Comparison of ENCODE assay signal across 25 cellular contexts in genomic region chr12:48122065-48122834, GRCh38. TPM values are rescaled to one million over a fixed set of nuclear protein-coding genes. Genes with fewer than 3 reads are reported as not detected.
DNase-seq lines count a peak whose midpoint lies in the region; ATAC-seq, FAIRE-seq and TF ChIP-seq lines count a peak whose summit lies in the region.
"Had no signal": no experiment of that assay in that cellular context is flagged by ENCODE, and none has a peak within 500 bp of the region (broad histone marks: within the 10 kb centered on the region; RNA-seq: fewer than 3 reads in every experiment).

No MANE protein-coding gene starts in this region.

- H3K4me1 Mint-ChIP-seq in CD8-positive, alpha-beta T cell (ENCODE audit: low read depth): peaks cover 20% of the 10 kb centered on the region

- H3K9me3 ChIP-seq in K562 (replicated peaks; ENCODE audit: control insufficient read depth, insufficient read depth, low read depth, low read length): no peaks in the 10 kb centered on the region
- no peaks in the 10 kb centered on the region for H3K9me3 ChIP-seq in right cardiac atrium (ENCODE audit: control insufficient read depth, low read length)
- no peaks in the 10 kb centered on the region for H3K9me3 ChIP-seq in gastrocnemius medialis
- no peaks in the 10 kb centered on the region for H3K9me3 ChIP-seq in CD8-positive, alpha-beta T cell (ENCODE audit: low read length)

- in situ Hi-C loops in K562 (cut with MboI) (no loop called here), gastrocnemius medialis (cut with MboI; ENCODE audit: low sequenced_read_pairs in 4 of 4) (no loop called here)

- peaks cover 15% of the 10 kb centered on the region for H3K36me3 Mint-ChIP-seq in CD8-positive, alpha-beta T cell

- peaks cover 7 to 26% of the 10 kb centered on the region in 2 experiments; a peak in 4 of 5 replicates for H3K4me1 ChIP-seq in K562 (replicated peaks in 1 of 2; ENCODE audit: control insufficient read depth in 2 of 2, insufficient read depth in 2 of 2, low read length in 2 of 2)
- H3K4me1 ChIP-seq in right cardiac atrium (ENCODE audit: control insufficient read depth, insufficient read depth, low read length): peaks cover 4% of the 10 kb centered on the region
- H3K4me1 ChIP-seq in gastrocnemius medialis: peaks cover 20 to 27% of the 10 kb centered on the region in 2 donors
- peaks cover 7% of the 10 kb centered on the region for H3K4me1 ChIP-seq in CD8-positive, alpha-beta T cell (ENCODE audit: insufficient read depth, low read length)

- WGBS in K562 (ENCODE audit: insufficient coverage, low coverage, missing lambda C conversion rate): 30% methylated on average over 2 of the region's 2 CpGs
- WGBS in right cardiac atrium: 68% methylated on average over 2 of the region's 2 CpGs

- no peaks in the 10 kb centered on the region for H3K9me3 Mint-ChIP-seq in CD8-positive, alpha-beta T cell
- H3K9me3 Mint-ChIP-seq: activated T-cell treated with anti-CD3 and anti-CD28 coated beads, Interleukin-2, amount 50 U/mL, for 4 hours; CD14-positive monocyte had no signal

- H3K9me1 ChIP-seq in K562 (ENCODE audit: control insufficient read depth, insufficient read depth, low read length): no peaks in the 10 kb centered on the region

- no peak for TF ChIP-seq EP300 in K562 (IDR thresholded peaks at IDR 0.05; ENCODE audit: low read length)

- ATAC-seq in K562: peak; percentile 67
- peak in 1 of 2 donors; percentile 42 for ATAC-seq in right cardiac atrium
- ATAC-seq in gastrocnemius medialis: peak; percentile 33 to 36
- no peak for ATAC-seq in CD8-positive, alpha-beta T cell
- no peak for ATAC-seq in GM18520 (IDR thresholded peaks at IDR 0.05; ENCODE audit: unreplicated experiment)
- ATAC-seq: activated T-cell treated with anti-CD3 and anti-CD28 coated beads, Interleukin-2, amount 50 U/mL, for 4 hours had no signal

- no TSS peak for BruUV-seq in K562 (replicated peaks; lab: Mats Ljungman, UMichigan)

- no peak overlapping the region for H3K4me3 Mint-ChIP-seq in CD8-positive, alpha-beta T cell
- H3K4me3 Mint-ChIP-seq: activated T-cell treated with anti-CD3 and anti-CD28 coated beads, Interleukin-2, amount 50 U/mL, for 4 hours; CD14-positive monocyte had no signal

- peaks cover 2% of the 10 kb centered on the region for H3K27me3 Mint-ChIP-seq in CD8-positive, alpha-beta T cell (ENCODE audit: low read depth)

- H3K4me3 ChIP-seq in K562: no peak overlapping the region
- no peak overlapping the region for H3K4me3 ChIP-seq in right cardiac atrium (ENCODE audit: low read length)
- peak overlapping the region; percentile 57 to 89 (median 86) for H3K4me3 ChIP-seq in gastrocnemius medialis
- H3K4me3 ChIP-seq in CD8-positive, alpha-beta T cell (ENCODE audit: low read depth, low read length): no peak overlapping the region
- H3K4me3 ChIP-seq: PC-9 had no signal

- TF ChIP-seq POLR2A in K562 (conservative IDR thresholded peaks at IDR 0.05) (no peak), gastrocnemius medialis (IDR thresholded peaks at IDR 0.05) (peak; percentile 75 to 87)

- no peaks in the 10 kb centered on the region for H4K20me1 ChIP-seq in K562 (replicated peaks; ENCODE audit: control insufficient read depth, insufficient read depth, low read length)

- H3K27ac ChIP-seq in K562 (ENCODE audit: extremely low read depth, low read depth, low read length) (no peak overlapping the region), right cardiac atrium (ENCODE audit: low read length) (peak overlapping the region; percentile 4), gastrocnemius medialis (peak overlapping the region; percentile 84 to 98 (median 93))
- H3K27ac ChIP-seq in CD8-positive, alpha-beta T cell (ENCODE audit: low read depth, low read length): no peak overlapping the region
- H3K27ac ChIP-seq: dorsolateral prefrontal cortex, PC-9, WERI-Rb-1 had no signal

- H3K36me3 ChIP-seq in K562 (ENCODE audit: control insufficient read depth, insufficient read depth, low read length) (peaks cover 35% of the 10 kb centered on the region; the same call in 2 of the 3 replicates), gastrocnemius medialis (peaks cover 0 to 19% of the 10 kb centered on the region in 2 donors)
- H3K36me3 ChIP-seq in CD8-positive, alpha-beta T cell (ENCODE audit: insufficient read depth, low read length): no peaks in the 10 kb centered on the region

- CTCF ChIA-PET in K562 (lab: Yijun Ruan, JAX; ENCODE audit: low intra/inter-chr PET ratio): no interaction called here
- CTCF ChIA-PET in CD8-positive, alpha-beta T cell (lab: Charles Lee): no interaction called here

- TF ChIP-seq CTCF in K562 (IDR thresholded peaks at IDR 0.05 in 2 of 3, conservative IDR thresholded peaks at IDR 0.05 in 1 of 3; ENCODE audit: insufficient read depth in 2 of 3, low read depth in 1 of 3, low read length in 3 of 3): no peak
- no peak for TF ChIP-seq CTCF in gastrocnemius medialis (IDR thresholded peaks at IDR 0.05 in 4 of 5, conservative IDR thresholded peaks at IDR 0.05 in 1 of 5)
- TF ChIP-seq CTCF in CD8-positive, alpha-beta T cell (IDR thresholded peaks at IDR 0.05): no peak

- H3K79me2 ChIP-seq in K562 (ENCODE audit: control insufficient read depth, insufficient read depth, low read length): peaks cover 21% of the 10 kb centered on the region; the same call in 2 of the 3 replicates

- POLR2A ChIA-PET in K562 (lab: Yijun Ruan, JAX): interaction anchor here (0.9 to 2.3 kb wide), 2 partner anchors 11 to 17 kb away, joined by 3 to 7 read pairs; partner anchors contain the start of gene SENP1
- POLR2A ChIA-PET in CD8-positive, alpha-beta T cell (lab: Charles Lee): interaction anchor here (1.5 kb wide), 1 partner anchor 16 kb away, joined by 3 read pairs; no protein-coding TSS in a partner anchor

- FAIRE-seq in K562 (lab: Jason Lieb, UNC): peak; percentile 72
- FAIRE-seq: endothelial cell of umbilical vein, HTR-8/SVneo had no signal

- H3K9ac ChIP-seq in K562 (ENCODE audit: insufficient read depth in 1 of 2, low read depth in 2 of 2, low read length in 2 of 2): no peak overlapping the region

- TF ChIP-seq RAD21 in K562 (CRISPR knock-in tag; conservative IDR thresholded peaks at IDR 0.05 in 1 of 2, IDR thresholded peaks at IDR 0.05 in 1 of 2): no peak

- no peak overlapping the region for H2AFZ ChIP-seq in K562 (ENCODE audit: low read depth, low read length)
- H2AFZ ChIP-seq: PC-9 had no signal

- H3K27me3 ChIP-seq in K562 (ENCODE audit: control insufficient read depth in 2 of 2, insufficient read depth in 2 of 2, low read length in 2 of 2) (no peaks in the 10 kb centered on the region), right cardiac atrium (ENCODE audit: control insufficient read depth, insufficient read depth) (no peaks in the 10 kb centered on the region), gastrocnemius medialis (no peaks in the 10 kb centered on the region)
- H3K27me3 ChIP-seq in CD8-positive, alpha-beta T cell (ENCODE audit: insufficient read depth, low read length): no peaks in the 10 kb centered on the region

- DNase-seq in OCI-M1 (lab: John Stamatoyannopoulos, UW) (peak; percentile 21), K562 (ENCODE audit: extremely low read depth in 1 of 4, low spot score in 3 of 4) (peak in 2 of 4 experiments; percentile 28 to 63), right cardiac atrium (no peak), gastrocnemius medialis (peak; percentile 67 to 83), glomerular visceral epithelial cell (ENCODE audit: extremely low spot score) (no peak)
- DNase-seq in CD8-positive, alpha-beta T cell: no peak
- DNase-seq: activated CD4-positive, alpha-beta T cell treated with anti-CD3 and anti-CD28 coated beads for 48 hours; activated gamma-delta T cell treated with Interleukin-2 at 50 U/mL for 16 hours; activated T-cell treated with anti-CD3 and anti-CD28 coated beads, Interleukin-2, amount 50 U/mL, for 4 hours; Calu3; cerebellar nuclear complex; dorsolateral prefrontal cortex; glutamatergic neuron; kidney glomerular epithelial cell; NCI-H1436 treated with DMSO at 0.1 percent for 48 hours; PC-9; SHP77; stimulated activated CD4-positive, alpha-beta T cell treated with anti-CD3 and anti-CD28 coated beads, Interleukin-12 subunit alpha, Interleukin-12 subunit beta, amount 100 ng/mL, for 4 hours; stimulated activated CD4-positive, alpha-beta T cell treated with anti-CD3 and anti-CD28 coated beads, Interleukin-4, amount 100 ng/mL, for 1 hour; trophoblast cell; WERI-Rb-1 had no signal

- H3K27ac Mint-ChIP-seq in CD8-positive, alpha-beta T cell: no peak overlapping the region
- H3K27ac Mint-ChIP-seq: CD14-positive monocyte had no signal

- intact Hi-C loops in K562 (cut with micrococcal nuclease): no loop called here
- intact Hi-C loops in right cardiac atrium (cut with DNase I): no loop called here
- intact Hi-C loops in gastrocnemius medialis (cut with DNase I; ENCODE audit: low total_unique reads): loop anchor here (10.0 kb wide), 1 partner anchor 1857 kb away; the partner anchor contains the start of gene SLC38A1
- intact Hi-C loops in CD8-positive, alpha-beta T cell (cut with DNase I, micrococcal nuclease): no loop called here

- no peak overlapping the region; the same call in 1 of the 2 replicates for H3K4me2 ChIP-seq in K562 (ENCODE audit: insufficient read depth, low read length)
- H3K4me2 ChIP-seq: PC-9 had no signal

RNA-seq across cellular contexts. Expression of gene PFKM, which starts 3.1 kb away (rescaled TPM):
- total RNA-seq in K562 (2011; cell fraction: chromatin; rRNA removed; ENCODE audit: low replicate concordance): 73.6 and 118 TPM in 2 replicates
- 56.4 and 58.7 TPM in 2 replicates for total RNA-seq in K562 (2011; cell fraction: nucleolus; rRNA removed)
- 64.6 and 72.1 TPM in 2 replicates for total RNA-seq in K562 (2011; cell fraction: nucleoplasm; rRNA removed)
- 24.1 and 29.4 TPM in 2 replicates for total RNA-seq in K562 (2014; rRNA removed)
- total RNA-seq in K562 (2014; rRNA removed; fragmentation: Illumina TruSeq; extraction: Trizol): 31.7 and 33.4 TPM in 2 replicates
- 21.8 and 24.3 TPM in 2 replicates for total RNA-seq in K562 (2015; rRNA removed; fragmentation: Illumina TruSeq; extraction: Trizol)
- total RNA-seq in K562 (2021): 35.2 and 39.9 TPM in 2 replicates
- 30.6 and 36.2 TPM in 2 replicates for polyA plus RNA-seq in K562 (2011; rRNA removed)
- polyA plus RNA-seq in K562 (2011; cell fraction: cytosol; rRNA removed): 29.1 and 31.3 TPM in 2 replicates
- 57.6 and 66.5 TPM in 2 replicates for polyA plus RNA-seq in K562 (2011; cell fraction: nucleus; rRNA removed)
- polyA plus RNA-seq in K562 (2012): 32.7 and 38.4 TPM in 2 replicates
- 27.7 and 33.0 TPM in 2 replicates for polyA plus RNA-seq in K562 (2014; fragmentation: Illumina TruSeq; extraction: Trizol)
- polyA plus RNA-seq in K562 (2014; fragmentation: Nextera tagmentation; extraction: Ambion mirVana): 10 to 100 TPM; 16.5 to 36.8 TPM
- polyA plus RNA-seq in K562 (2014; rRNA removed): 26.3 and 27.5 TPM in 2 replicates
- polyA minus RNA-seq in K562 (2011; rRNA and poly(A)+ RNA removed): 37.5 and 45.1 TPM in 2 replicates
- 20.0 and 20.3 TPM in 2 replicates for polyA minus RNA-seq in K562 (2011; cell fraction: cytosol; rRNA and poly(A)+ RNA removed)
- 20.7 and 28.1 TPM in 2 replicates for polyA minus RNA-seq in K562 (2011; cell fraction: nucleus; rRNA and poly(A)+ RNA removed)
- total RNA-seq in right cardiac atrium: 100 to 1,000 TPM; 322 to 429 (median 358) TPM
- polyA plus RNA-seq in right cardiac atrium: 204 TPM
- 1,000 to 10,000 TPM in 1 of 4 donors, 100 to 1,000 TPM in 3; 341 to 1,022 (median 763) TPM for total RNA-seq in gastrocnemius medialis
- total RNA-seq in CD8-positive, alpha-beta T cell: 1 to 10 TPM; 6.0 to 6.9 TPM

RNA-seq across cellular contexts. Expression of gene SENP1, which starts 16.4 kb away (rescaled TPM):
- 50.0 and 112 TPM in 2 replicates for total RNA-seq in K562 (2011; cell fraction: chromatin; rRNA removed; ENCODE audit: low replicate concordance)
- 24.0 and 36.5 TPM in 2 replicates for total RNA-seq in K562 (2011; cell fraction: nucleolus; rRNA removed)
- total RNA-seq in K562 (2011; cell fraction: nucleoplasm; rRNA removed): 41.8 and 50.5 TPM in 2 replicates
- total RNA-seq in K562 (2014; rRNA removed) (23.3 and 24.0 TPM in 2 replicates), K562 (2014; rRNA removed; fragmentation: Illumina TruSeq; extraction: Trizol) (44.0 and 48.4 TPM in 2 replicates), K562 (2015; rRNA removed; fragmentation: Illumina TruSeq; extraction: Trizol) (46.7 and 48.5 TPM in 2 replicates), K562 (2021) (36.3 and 38.4 TPM in 2 replicates), right cardiac atrium (10 to 100 TPM in 1 of 4 donors, 1 to 10 TPM in 3; 7.7 to 12.8 (median 9.0) TPM), gastrocnemius medialis (10 to 100 TPM in 3 of 4 donors, 1 to 10 TPM in 1; 8.7 to 19.1 (median 13.1) TPM)
- polyA plus RNA-seq in K562 (2011; rRNA removed) (42.1 and 59.0 TPM in 2 replicates), K562 (2014; fragmentation: Illumina TruSeq; extraction: Trizol) (34.3 and 37.6 TPM in 2 replicates), K562 (2014; fragmentation: Nextera tagmentation; extraction: Ambion mirVana) (10 to 100 TPM; 15.5 to 19.3 TPM), K562 (2014; rRNA removed) (20.5 and 26.5 TPM in 2 replicates), right cardiac atrium (2.8 TPM)
- 18.7 and 27.0 TPM in 2 replicates for polyA plus RNA-seq in K562 (2011; cell fraction: cytosol; rRNA removed)
- polyA plus RNA-seq in K562 (2011; cell fraction: nucleus; rRNA removed): 25.3 and 26.7 TPM in 2 replicates
- polyA plus RNA-seq in K562 (2012): 17.8 and 20.0 TPM in 2 replicates
- 84.6 and 89.5 TPM in 2 replicates for polyA minus RNA-seq in K562 (2011; rRNA and poly(A)+ RNA removed)
- polyA minus RNA-seq in K562 (2011; cell fraction: cytosol; rRNA and poly(A)+ RNA removed): 26.4 and 28.7 TPM in 2 replicates
- 26.0 and 48.1 TPM in 2 replicates for polyA minus RNA-seq in K562 (2011; cell fraction: nucleus; rRNA and poly(A)+ RNA removed)
- 10 to 100 TPM; 24.4 to 24.6 TPM for total RNA-seq in CD8-positive, alpha-beta T cell

RNA-seq across cellular contexts. Expression of gene ASB8, which starts 35.1 kb away (rescaled TPM):
- total RNA-seq in K562 (2011; cell fraction: chromatin; rRNA removed; ENCODE audit: low replicate concordance): 29.0 and 38.0 TPM in 2 replicates
- 15.8 and 18.7 TPM in 2 replicates for total RNA-seq in K562 (2011; cell fraction: nucleolus; rRNA removed)
- total RNA-seq in K562 (2011; cell fraction: nucleoplasm; rRNA removed): 25.8 and 32.9 TPM in 2 replicates
- total RNA-seq in K562 (2014; rRNA removed) (13.3 and 24.2 TPM in 2 replicates), K562 (2014; rRNA removed; fragmentation: Illumina TruSeq; extraction: Trizol) (19.6 and 30.6 TPM in 2 replicates), K562 (2015; rRNA removed; fragmentation: Illumina TruSeq; extraction: Trizol) (18.9 and 21.2 TPM in 2 replicates), K562 (2021) (18.6 and 21.6 TPM in 2 replicates), right cardiac atrium (10 to 100 TPM; 58.5 to 69.9 (median 62.4) TPM), gastrocnemius medialis (100 to 1,000 TPM; 134 to 359 (median 210) TPM)
- polyA plus RNA-seq in K562 (2011; rRNA removed) (25.1 and 26.2 TPM in 2 replicates), K562 (2014; fragmentation: Illumina TruSeq; extraction: Trizol) (19.8 and 21.0 TPM in 2 replicates), K562 (2014; fragmentation: Nextera tagmentation; extraction: Ambion mirVana) (10 to 100 TPM; 20.0 to 29.0 TPM), K562 (2014; rRNA removed) (15.8 and 24.4 TPM in 2 replicates), right cardiac atrium (33.4 TPM)
- 19.1 and 23.0 TPM in 2 replicates for polyA plus RNA-seq in K562 (2011; cell fraction: cytosol; rRNA removed)
- polyA plus RNA-seq in K562 (2011; cell fraction: nucleus; rRNA removed): 13.0 and 17.0 TPM in 2 replicates
- polyA plus RNA-seq in K562 (2012): 17.3 and 20.3 TPM in 2 replicates
- polyA minus RNA-seq in K562 (2011; rRNA and poly(A)+ RNA removed): 21.1 and 22.8 TPM in 2 replicates
- 10.3 and 18.6 TPM in 2 replicates for polyA minus RNA-seq in K562 (2011; cell fraction: cytosol; rRNA and poly(A)+ RNA removed)
- polyA minus RNA-seq in K562 (2011; cell fraction: nucleus; rRNA and poly(A)+ RNA removed): 10.5 and 11.2 TPM in 2 replicates
- 10 to 100 TPM; 54.7 to 55.6 TPM for total RNA-seq in CD8-positive, alpha-beta T cell

Comparison
In these comparisons a context has a peak if more than half of its experiments do, and no peak if none do; other contexts are left out.
1. DNase-seq: peak in OCI-M1 (single experiment) and gastrocnemius medialis (2 of 2); none in right cardiac atrium (0 of 3), CD8-positive, alpha-beta T cell (0 of 7) and glomerular visceral epithelial cell (single experiment).
2. ATAC-seq: peak in K562 (single experiment) and gastrocnemius medialis (2 of 2); none in CD8-positive, alpha-beta T cell (single experiment) and GM18520 (single experiment).
3. H3K27ac ChIP-seq: peak in right cardiac atrium (single experiment) and gastrocnemius medialis (4 of 4); none in K562 (single experiment) and CD8-positive, alpha-beta T cell (single experiment).
4. H3K4me3 ChIP-seq: peak in gastrocnemius medialis (4 of 4); none in K562 (single experiment), right cardiac atrium (single experiment) and CD8-positive, alpha-beta T cell (single experiment).